ENCODE assay signal across 8 cellular contexts in genomic region chr2:8312861-8313768, GRCh38.
DNase-seq lines count a peak whose midpoint lies in the region; ATAC-seq and TF ChIP-seq lines count a peak whose summit lies in the region.

No MANE protein-coding gene starts in this region.

- intact Hi-C loops in dendritic cell treated with granulocyte-macrophage colony-stimulating factor and Interleukin-4, amounts not matched to agents 40 ng/mL and 50 ng/mL, for 4 days (cut with micrococcal nuclease), result loop anchor here (5.0 kb wide), 1 partner anchor 224 kb away; no protein-coding TSS in a partner anchor
- intact Hi-C loops in stomach (cut with DNase I; ENCODE audit: low total_unique reads), result no loop called here

- H3K36me3 ChIP-seq in stomach, result no peaks in the 10 kb centered on the region

- H3K4me1 ChIP-seq in stomach, result peaks cover 0 to 29% (median 2%) of the 10 kb centered on the region in 4 donors

- DNase-seq in NCI-H2196 (lab: John Stamatoyannopoulos, UW; ENCODE audit: unreplicated experiment), result peak; percentile 6
- no peak for DNase-seq in NCI-H2196 treated with DMSO at 0.1 percent for 48 hours (lab: John Stamatoyannopoulos, UW; ENCODE audit: unreplicated experiment)
- DNase-seq in NCI-H748 treated with DMSO at 0.1 percent for 48 hours (lab: John Stamatoyannopoulos, UW), result peak; percentile 81
- DNase-seq in midbrain (lab: John Stamatoyannopoulos, UW), result no peak
- no peak for DNase-seq in NCI-H1092 treated with DMSO at 0.1 percent for 48 hours (lab: John Stamatoyannopoulos, UW)
- no peak for DNase-seq in stomach

- no peak for TF ChIP-seq CTCF in stomach (IDR thresholded peaks at IDR 0.05)

- TF ChIP-seq EP300 in stomach (IDR thresholded peaks at IDR 0.05), result no peak

- no peaks in the 10 kb centered on the region for H3K27me3 ChIP-seq in stomach

- peak overlapping the region; percentile 90 for H3K27ac Mint-ChIP-seq in dendritic cell treated with granulocyte-macrophage colony-stimulating factor and Interleukin-4, amounts not matched to agents 40 ng/mL and 50 ng/mL, for 4 days

- H3K27ac ChIP-seq in stomach, result no peak overlapping the region

- H3K36me3 Mint-ChIP-seq in dendritic cell treated with granulocyte-macrophage colony-stimulating factor and Interleukin-4, amounts not matched to agents 40 ng/mL and 50 ng/mL, for 4 days (ENCODE audit: low read depth), result peaks cover 6% of the 10 kb centered on the region

- H3K27me3 Mint-ChIP-seq in dendritic cell treated with granulocyte-macrophage colony-stimulating factor and Interleukin-4, amounts not matched to agents 40 ng/mL and 50 ng/mL, for 4 days, result no peaks in the 10 kb centered on the region

- peak; percentile 85 for ATAC-seq in HG02885 (IDR thresholded peaks at IDR 0.05; ENCODE audit: poor library complexity, unreplicated experiment)

- 72 to 84% (median 73%) methylated on average over 8 of the region's 8 CpGs for WGBS in stomach, 5 donors

- peaks cover 91% of the 10 kb centered on the region for H3K4me1 Mint-ChIP-seq in dendritic cell treated with granulocyte-macrophage colony-stimulating factor and Interleukin-4, amounts not matched to agents 40 ng/mL and 50 ng/mL, for 4 days (ENCODE audit: low read depth)

- H3K4me3 ChIP-seq in stomach, result no peak overlapping the region

- no peak for TF ChIP-seq POLR2A in stomach (IDR thresholded peaks at IDR 0.05)

- peak overlapping the region; percentile 56 for H3K4me3 Mint-ChIP-seq in dendritic cell treated with granulocyte-macrophage colony-stimulating factor and Interleukin-4, amounts not matched to agents 40 ng/mL and 50 ng/mL, for 4 days

- H3K9me3 ChIP-seq in stomach, result no peaks in the 10 kb centered on the region

- H3K9me3 Mint-ChIP-seq in dendritic cell treated with granulocyte-macrophage colony-stimulating factor and Interleukin-4, amounts not matched to agents 40 ng/mL and 50 ng/mL, for 4 days, result peaks cover 9% of the 10 kb centered on the region

Comparison
In these comparisons a context has a peak if more than half of its experiments do, and no peak if none do; other contexts are left out.
1. DNase-seq: peak in NCI-H2196 (single experiment) and NCI-H748 treated with DMSO at 0.1 percent for 48 hours (single experiment); none in NCI-H2196 treated with DMSO at 0.1 percent for 48 hours (single experiment), midbrain (single experiment), NCI-H1092 treated with DMSO at 0.1 percent for 48 hours (single experiment) and stomach (single experiment).